5 cellular contexts compared by ENCODE assay signal in genomic region chr10:12841426-12841825, GRCh38.
"Had no signal": no experiment of that assay in that cellular context is flagged by ENCODE, and none has a peak within 500 bp of the region (broad histone marks: within the 10 kb centered on the region; RNA-seq: fewer than 3 reads in every experiment).

No MANE protein-coding gene starts in this region.

- H3K9me3 Mint-ChIP-seq: H9 had no signal

- H3K9ac ChIP-seq: GM23248 had no signal

- H3K4me3 ChIP-seq: GM23248 had no signal

- DNase-seq: GM23248, GOT3, H9, HCEC 1CT, IMR-90 had no signal

- H3K4me3 Mint-ChIP-seq: H9 had no signal

- H3K27ac ChIP-seq: GM23248 had no signal

- H2AFZ ChIP-seq: GM23248 had no signal
